7 cellular contexts compared by ENCODE assay signal in the genomic region with DNA sequence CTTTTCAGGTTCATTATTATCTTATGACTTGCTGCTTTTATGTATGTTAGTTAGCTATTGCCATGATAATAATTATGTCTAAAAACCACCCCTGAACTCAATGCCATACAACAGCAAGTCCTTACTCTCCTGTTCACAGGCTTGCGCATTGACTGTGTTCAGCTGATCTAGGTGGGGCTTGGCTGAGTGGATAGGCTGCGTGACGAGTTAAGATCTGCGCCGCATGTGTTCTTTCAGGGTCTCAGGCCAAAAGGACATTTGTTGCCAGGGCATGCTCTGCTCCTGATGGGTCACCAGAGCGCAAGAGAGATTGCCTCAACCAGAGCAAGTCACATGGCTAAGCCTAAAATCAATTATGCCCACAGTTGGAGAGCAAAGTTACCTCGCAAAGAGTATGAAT. TPM values are rescaled to one million over a fixed set of nuclear protein-coding genes. Genes with fewer than 3 reads are reported as not detected.
DNase-seq lines count a peak whose midpoint lies in the region; ATAC-seq and TF ChIP-seq lines count a peak whose summit lies in the region.

No MANE protein-coding gene starts in this region.

- no TSS peak for BruUV-seq in Panc1 (replicated peaks; lab: Mats Ljungman, UMichigan)

- CTCF ChIA-PET in Panc1 (lab: Charles Lee) = interaction anchor here (0.7 kb wide), 2 partner anchors 49 to 79 kb away, joined by 3 read pairs; no protein-coding TSS in a partner anchor

- H3K9me3 Mint-ChIP-seq in nephron = peaks cover 58% of the 10 kb centered on the region

- H3K4me3 ChIP-seq in Panc1 (ENCODE audit: low read depth in 2 of 2, low read length in 2 of 2) = peak overlapping the region; percentile 64 to 86
- H3K4me3 ChIP-seq in epithelial cell of esophagus (ENCODE audit: low read length) = peak overlapping the region; percentile 91

- TF ChIP-seq CTCF in Panc1 (IDR thresholded peaks at IDR 0.05) = no peak
- TF ChIP-seq CTCF in epithelial cell of esophagus (IDR thresholded peaks at IDR 0.05; ENCODE audit: insufficient read depth, low read depth, low read length, missing control alignments) = no peak
- TF ChIP-seq CTCF in nephron (IDR thresholded peaks at IDR 0.05; ENCODE audit: unreplicated experiment in 3 of 3) = no peak

- POLR2A ChIA-PET in Panc1 (lab: Charles Lee) = no interaction called here

- peaks cover 13% of the 10 kb centered on the region for H3K4me1 Mint-ChIP-seq in nephron

- H3K27me3 ChIP-seq in Panc1 (ENCODE audit: control insufficient read depth, insufficient read depth, low read length) = no peaks in the 10 kb centered on the region

- H3K27ac Mint-ChIP-seq in nephron = peak overlapping the region; percentile 88 to 93 (median 92)

- H3K4me3 Mint-ChIP-seq in nephron = peak overlapping the region; percentile 92 to 96 (median 95)

- intact Hi-C loops in Panc1 (cut with micrococcal nuclease; ENCODE audit: unreplicated experiment) = loop anchor here (5.0 kb wide), 1 partner anchor 65 kb away; a partner anchor contains a TSS

- in situ Hi-C loops in Panc1 (cut with HindIII; ENCODE audit: low pct_unique_long_range_greater_than_20kb, low sequenced_read_pairs) = no loop called here

- H3K9me3 ChIP-seq in Panc1 (ENCODE audit: control insufficient read depth, insufficient read depth, low read depth, low read length) = peaks cover 37% of the 10 kb centered on the region; the same call in 1 of the 2 replicates

- H3K36me3 ChIP-seq in Panc1 (ENCODE audit: control insufficient read depth, insufficient read depth, low read length) = peaks cover 3% of the 10 kb centered on the region

- DNase-seq in GM03348 (ENCODE audit: low spot score) (peak; percentile 39), Panc1 (ENCODE audit: low read depth, low spot score) (peak; percentile 8), epithelial cell of esophagus (ENCODE audit: low read depth) (peak; percentile 38)

- ATAC-seq in Panc1 (peak; percentile 37; the same call in 1 of the 2 replicates), GM18909 (IDR thresholded peaks at IDR 0.05; ENCODE audit: poor library complexity, unreplicated experiment) (no peak), GM21423 (IDR thresholded peaks at IDR 0.05; ENCODE audit: unreplicated experiment) (no peak), GM19395 (IDR thresholded peaks at IDR 0.05; ENCODE audit: unreplicated experiment) (no peak)

- peaks cover 93% of the 10 kb centered on the region for H3K36me3 Mint-ChIP-seq in nephron (ENCODE audit: low read depth)

- peaks cover 6% of the 10 kb centered on the region; the same call in 1 of the 2 replicates for H3K4me1 ChIP-seq in Panc1 (ENCODE audit: control insufficient read depth, insufficient read depth, low read length)

- no peaks in the 10 kb centered on the region for H3K27me3 Mint-ChIP-seq in nephron (ENCODE audit: low read depth)

- H3K27ac ChIP-seq in Panc1 (ENCODE audit: low read length) = peak overlapping the region; percentile 85

RNA-seq across cellular contexts. Expression of a gene that starts 0.9 kb away (rescaled TPM):
- 19.3 TPM for total RNA-seq in Panc1 (2021; ENCODE audit: unreplicated experiment)
- polyA plus RNA-seq in Panc1 (2012; ENCODE audit: insufficient read length) = 14.0 TPM

RNA-seq across cellular contexts. Expression of a gene that starts 0.9 kb away (rescaled TPM):
- 7.2 TPM for total RNA-seq in Panc1 (2021; ENCODE audit: unreplicated experiment)
- polyA plus RNA-seq in Panc1 (2012; ENCODE audit: insufficient read length) = 2.6 TPM
